In genomic region chr5:5675511-5675910, GRCh38 we compare ENCODE assay signal across 28 cellular contexts.
DNase-seq lines count a peak whose midpoint lies in the region; TF ChIP-seq lines count a peak whose summit lies in the region.
"Had no signal": no experiment of that assay in that cellular context is flagged by ENCODE, and none has a peak within 500 bp of the region (broad histone marks: within the 10 kb centered on the region; RNA-seq: fewer than 3 reads in every experiment).

No MANE protein-coding gene starts in this region.

- no peaks in the 10 kb centered on the region for H3K27me3 ChIP-seq in vagina
- H3K27me3 ChIP-seq: BE2C had no signal

- H3K9me3 Mint-ChIP-seq in activated CD4-positive, alpha-beta T cell treated with anti-CD3 and anti-CD28 coated beads, Interleukin-2, amount 10 ng/mL, durations not matched to agents 24 days and 14 days = peaks cover 10% of the 10 kb centered on the region
- H3K9me3 Mint-ChIP-seq in nephron = no peaks in the 10 kb centered on the region
- peaks cover 3% of the 10 kb centered on the region for H3K9me3 Mint-ChIP-seq in glutamatergic neuron (ENCODE audit: unreplicated experiment)

- no peaks in the 10 kb centered on the region for H3K4me1 Mint-ChIP-seq in activated CD4-positive, alpha-beta T cell treated with anti-CD3 and anti-CD28 coated beads, Interleukin-2, amount 10 ng/mL, durations not matched to agents 24 days and 14 days
- H3K4me1 Mint-ChIP-seq in nephron = peaks cover 14% of the 10 kb centered on the region
- H3K4me1 Mint-ChIP-seq in glutamatergic neuron (ENCODE audit: low read depth, unreplicated experiment) = no peaks in the 10 kb centered on the region
- H3K4me1 Mint-ChIP-seq: CD14-positive monocyte; CD8-positive, alpha-beta memory T cell had no signal

- H3K27me3 Mint-ChIP-seq in activated CD4-positive, alpha-beta T cell treated with anti-CD3 and anti-CD28 coated beads, Interleukin-2, amount 10 ng/mL, durations not matched to agents 24 days and 14 days = no peaks in the 10 kb centered on the region
- H3K27me3 Mint-ChIP-seq in nephron (ENCODE audit: low read depth) (no peaks in the 10 kb centered on the region), glutamatergic neuron (ENCODE audit: unreplicated experiment) (no peaks in the 10 kb centered on the region)
- H3K27me3 Mint-ChIP-seq: CD8-positive, alpha-beta memory T cell had no signal

- H3K4me1 ChIP-seq in vagina = peaks cover 19% of the 10 kb centered on the region
- H3K4me1 ChIP-seq: HAP-1 had no signal

- no peaks in the 10 kb centered on the region for H3K9me3 ChIP-seq in vagina
- H3K9me3 ChIP-seq: BE2C, HAP-1 had no signal

- intact Hi-C loops in activated CD4-positive, alpha-beta T cell treated with anti-CD3 and anti-CD28 coated beads, Interleukin-2, amount 10 ng/mL, durations not matched to agents 24 days and 14 days (cut with micrococcal nuclease) = no loop called here
- intact Hi-C loops in vagina (cut with DNase I) = no loop called here

- no peak overlapping the region for H3K27ac Mint-ChIP-seq in activated CD4-positive, alpha-beta T cell treated with anti-CD3 and anti-CD28 coated beads, Interleukin-2, amount 10 ng/mL, durations not matched to agents 24 days and 14 days
- peak overlapping the region; percentile 16 to 56 (median 46) for H3K27ac Mint-ChIP-seq in nephron
- H3K27ac Mint-ChIP-seq in glutamatergic neuron (ENCODE audit: unreplicated experiment) = no peak overlapping the region
- H3K27ac Mint-ChIP-seq: CD14-positive monocyte; CD8-positive, alpha-beta memory T cell; HFFc6 had no signal

- no peaks in the 10 kb centered on the region for H3K36me3 ChIP-seq in vagina
- H3K36me3 ChIP-seq: BE2C, HAP-1 had no signal

- peak; percentile 19 for DNase-seq in activated CD4-positive, alpha-beta T cell treated with anti-CD3 and anti-CD28 coated beads, Interleukin-2, amount 10 ng/mL, durations not matched to agents 24 days and 14 days
- DNase-seq in activated CD4-positive, alpha-beta T cell treated with anti-CD3 and anti-CD28 coated beads, Interleukin-2, amount 50 U/mL, for 48 hours = no peak
- no peak for DNase-seq in vagina (ENCODE audit: extremely low spot score in 2 of 2)
- no peak for DNase-seq in glutamatergic neuron
- DNase-seq in amygdala (lab: John Stamatoyannopoulos, UW) = no peak
- DNase-seq: 8988T; ACHN; BE2C; CD8-positive, alpha-beta memory T cell; DMS 273 treated with DMSO at 0.1 percent for 48 hours; DMS79; EL; GDM1; GOT3; HFFc6; Kasumi-1; NCI-H1105 treated with DMSO at 0.1 percent for 48 hours; NCI-H146; NCI-H1930; NCI-H69; RPMI8226; SHP77 treated with DMSO at 0.1 percent for 48 hours had no signal

- TF ChIP-seq CTCF in VCaP (conservative IDR thresholded peaks at IDR 0.05) (no peak), nephron (IDR thresholded peaks at IDR 0.05; ENCODE audit: unreplicated experiment in 3 of 3) (no peak), vagina (IDR thresholded peaks at IDR 0.05) (no peak), glutamatergic neuron (IDR thresholded peaks at IDR 0.05; ENCODE audit: partially characterized antibody, unreplicated experiment) (no peak)

- no peak overlapping the region for H3K4me3 ChIP-seq in vagina
- H3K4me3 ChIP-seq: GM12878, HAP-1, K562 had no signal

- H3K27ac ChIP-seq in VCaP (peak overlapping the region; percentile 74), vagina (peak overlapping the region; percentile 41)

- TF ChIP-seq POLR2A in vagina (IDR thresholded peaks at IDR 0.05) = no peak

- no peak overlapping the region for H3K4me3 Mint-ChIP-seq in activated CD4-positive, alpha-beta T cell treated with anti-CD3 and anti-CD28 coated beads, Interleukin-2, amount 10 ng/mL, durations not matched to agents 24 days and 14 days
- H3K4me3 Mint-ChIP-seq in nephron (no peak overlapping the region), glutamatergic neuron (ENCODE audit: unreplicated experiment) (no peak overlapping the region)
- H3K4me3 Mint-ChIP-seq: CD14-positive monocyte; CD8-positive, alpha-beta memory T cell; HFFc6 had no signal

- H3K36me3 Mint-ChIP-seq in activated CD4-positive, alpha-beta T cell treated with anti-CD3 and anti-CD28 coated beads, Interleukin-2, amount 10 ng/mL, durations not matched to agents 24 days and 14 days (ENCODE audit: low read depth) = no peaks in the 10 kb centered on the region
- H3K36me3 Mint-ChIP-seq in nephron (ENCODE audit: low read depth) (no peaks in the 10 kb centered on the region), glutamatergic neuron (ENCODE audit: unreplicated experiment) (no peaks in the 10 kb centered on the region)
- H3K36me3 Mint-ChIP-seq: CD14-positive monocyte; CD8-positive, alpha-beta memory T cell had no signal

Comparison
In these comparisons a context has a peak if more than half of its experiments do, and no peak if none do; other contexts are left out.
1. H3K27ac Mint-ChIP-seq: peak in nephron (3 of 3); none in activated CD4-positive, alpha-beta T cell treated with anti-CD3 and anti-CD28 coated beads, Interleukin-2, amount 10 ng/mL, durations not matched to agents 24 days and 14 days (single experiment) and glutamatergic neuron (single experiment).